In genomic region chr1:11913291-11913690, GRCh38 we compare ENCODE assay signal across 27 cellular contexts. TPM values are rescaled to one million over a fixed set of nuclear protein-coding genes. Genes with fewer than 3 reads are reported as not detected.
DNase-seq lines count a peak whose midpoint lies in the region; ATAC-seq and TF ChIP-seq lines count a peak whose summit lies in the region.
"Had no signal": no experiment of that assay in that cellular context is flagged by ENCODE, and none has a peak within 500 bp of the region (broad histone marks: within the 10 kb centered on the region; RNA-seq: fewer than 3 reads in every experiment).

No MANE protein-coding gene starts in this region.

- TF ChIP-seq CTCF in endodermal cell (conservative IDR thresholded peaks at IDR 0.05) (no peak), nephron (IDR thresholded peaks at IDR 0.05; ENCODE audit: unreplicated experiment in 3 of 3) (no peak)

- H3K9me3 ChIP-seq in BLaER1 (no peaks in the 10 kb centered on the region), endodermal cell (ENCODE audit: control insufficient read depth, low read length) (no peaks in the 10 kb centered on the region)
- H3K9me3 ChIP-seq: Caco-2, spleen, thoracic aorta, vagina had no signal

- ATAC-seq in activated CD8-positive, alpha-beta T cell treated with anti-CD3 and anti-CD28 coated beads, Interleukin-2, amount 10 ng/mL, durations not matched to agents 7 days and 5 days = no peak
- no peak for ATAC-seq in activated naive CD4-positive, alpha-beta T cell treated with anti-CD3 and anti-CD28 coated beads, Interleukin-2, amount 50 U/mL, for 72 hours
- ATAC-seq: activated CD8-positive, alpha-beta memory T cell treated with anti-CD3 and anti-CD28 coated beads, Interleukin-2, amount 10 ng/mL, durations not matched to agents 7 days and 5 days; T-helper 17 cell had no signal

- H3K4me1 Mint-ChIP-seq in endodermal cell = no peaks in the 10 kb centered on the region
- peaks cover 18% of the 10 kb centered on the region for H3K4me1 Mint-ChIP-seq in nephron
- peaks cover 20% of the 10 kb centered on the region for H3K4me1 Mint-ChIP-seq in activated CD8-positive, alpha-beta T cell treated with anti-CD3 and anti-CD28 coated beads, Interleukin-2, amount 10 ng/mL, durations not matched to agents 7 days and 5 days (ENCODE audit: low read depth)

- H3K36me3 Mint-ChIP-seq in endodermal cell (ENCODE audit: low read depth) (peaks cover 5% of the 10 kb centered on the region), nephron (ENCODE audit: low read depth) (no peaks in the 10 kb centered on the region)
- peaks cover 5% of the 10 kb centered on the region for H3K36me3 Mint-ChIP-seq in activated CD8-positive, alpha-beta T cell treated with anti-CD3 and anti-CD28 coated beads, Interleukin-2, amount 10 ng/mL, durations not matched to agents 7 days and 5 days (ENCODE audit: low read depth)
- no peaks in the 10 kb centered on the region for H3K36me3 Mint-ChIP-seq in activated naive CD4-positive, alpha-beta T cell treated with anti-CD3 and anti-CD28 coated beads, Interleukin-2, amount 50 U/mL, for 72 hours
- H3K36me3 Mint-ChIP-seq: activated CD8-positive, alpha-beta memory T cell treated with anti-CD3 and anti-CD28 coated beads, Interleukin-2, amount 10 ng/mL, durations not matched to agents 7 days and 5 days had no signal

- H3K9ac ChIP-seq in BLaER1 = no peak overlapping the region
- H3K9ac ChIP-seq in endodermal cell (ENCODE audit: extremely low read depth, low read length, poor library complexity, severe bottlenecking) = no peak overlapping the region

- peaks cover 37% of the 10 kb centered on the region for H3K4me1 ChIP-seq in BLaER1
- no peaks in the 10 kb centered on the region for H3K4me1 ChIP-seq in endodermal cell (ENCODE audit: control insufficient read depth, insufficient read depth, low read length)

- H3K27ac Mint-ChIP-seq in endodermal cell (no peak overlapping the region), nephron (peak overlapping the region in 2 of 3 experiments; percentile 67 to 81)
- H3K27ac Mint-ChIP-seq in activated CD8-positive, alpha-beta T cell treated with anti-CD3 and anti-CD28 coated beads, Interleukin-2, amount 10 ng/mL, durations not matched to agents 7 days and 5 days = no peak overlapping the region
- H3K27ac Mint-ChIP-seq in activated naive CD4-positive, alpha-beta T cell treated with anti-CD3 and anti-CD28 coated beads, Interleukin-2, amount 50 U/mL, for 72 hours = no peak overlapping the region
- H3K27ac Mint-ChIP-seq: activated CD8-positive, alpha-beta memory T cell treated with anti-CD3 and anti-CD28 coated beads, Interleukin-2, amount 10 ng/mL, durations not matched to agents 7 days and 5 days; activated T-helper 1 cell treated with anti-CD3 and anti-CD28 coated beads, Interleukin-12 subunit alpha, Interleukin-12 subunit beta, Interleukin-2, Interleukin-4 antibody, amounts not matched to agents 30 ng/mL and 10 ng/mL and 1 ng/mL, durations not matched to agents 14 hours and 24 hours and 36 hours; T-helper 17 cell had no signal

- H3K27ac ChIP-seq in BLaER1 (no peak overlapping the region), endodermal cell (ENCODE audit: low read depth, low read length) (no peak overlapping the region)
- H3K27ac ChIP-seq: thoracic aorta, vagina had no signal

- H3K4me3 ChIP-seq in BLaER1 (no peak overlapping the region), H7 (ENCODE audit: insufficient read depth, low read depth, low read length) (no peak overlapping the region), endodermal cell (ENCODE audit: low read length) (no peak overlapping the region)
- H3K4me3 ChIP-seq: spleen, thoracic aorta, vagina had no signal

- H3K9me3 Mint-ChIP-seq in endodermal cell (no peaks in the 10 kb centered on the region), nephron (no peaks in the 10 kb centered on the region)
- H3K9me3 Mint-ChIP-seq in activated CD8-positive, alpha-beta T cell treated with anti-CD3 and anti-CD28 coated beads, Interleukin-2, amount 10 ng/mL, durations not matched to agents 7 days and 5 days (ENCODE audit: insufficient read depth) = no peaks in the 10 kb centered on the region
- no peaks in the 10 kb centered on the region for H3K9me3 Mint-ChIP-seq in activated naive CD4-positive, alpha-beta T cell treated with anti-CD3 and anti-CD28 coated beads, Interleukin-2, amount 50 U/mL, for 72 hours
- H3K9me3 Mint-ChIP-seq: activated T-helper 1 cell treated with anti-CD3 and anti-CD28 coated beads, Interleukin-12 subunit alpha, Interleukin-12 subunit beta, Interleukin-2, Interleukin-4 antibody, amounts not matched to agents 30 ng/mL and 10 ng/mL and 1 ng/mL, durations not matched to agents 14 hours and 24 hours and 36 hours had no signal

- 77% methylated on average over 11 of the region's 11 CpGs for WGBS in endodermal cell (ENCODE audit: insufficient coverage in 1 of 2, insufficient read length in 1 of 2), 2 experiments

- H3K27me3 ChIP-seq in BLaER1 (no peaks in the 10 kb centered on the region), H7 (ENCODE audit: control insufficient read depth, insufficient read depth, low read length) (no peaks in the 10 kb centered on the region), endodermal cell (ENCODE audit: control insufficient read depth, insufficient read depth, low read length, poor library complexity, severe bottlenecking) (no peaks in the 10 kb centered on the region)
- H3K27me3 ChIP-seq: spleen, vagina had no signal

- POLR2A ChIA-PET in activated CD8-positive, alpha-beta T cell treated with anti-CD3 and anti-CD28 coated beads, Interleukin-2, amount 10 ng/mL, durations not matched to agents 7 days and 5 days (lab: Charles Lee) = no interaction called here

- H3K27me3 Mint-ChIP-seq in endodermal cell (ENCODE audit: insufficient read depth) = no peaks in the 10 kb centered on the region
- H3K27me3 Mint-ChIP-seq in nephron (ENCODE audit: low read depth) = peaks cover 3% of the 10 kb centered on the region
- H3K27me3 Mint-ChIP-seq in activated CD8-positive, alpha-beta T cell treated with anti-CD3 and anti-CD28 coated beads, Interleukin-2, amount 10 ng/mL, durations not matched to agents 7 days and 5 days (ENCODE audit: low read depth) = no peaks in the 10 kb centered on the region
- H3K27me3 Mint-ChIP-seq: T-helper 17 cell had no signal

- H3K36me3 ChIP-seq in BLaER1 = peaks cover 15% of the 10 kb centered on the region
- no peaks in the 10 kb centered on the region for H3K36me3 ChIP-seq in H7 (replicated peaks; ENCODE audit: control insufficient read depth, insufficient read depth, low read length)
- no peaks in the 10 kb centered on the region for H3K36me3 ChIP-seq in endodermal cell (ENCODE audit: control insufficient read depth, insufficient read depth, low read length)
- H3K36me3 ChIP-seq: thoracic aorta, vagina had no signal

- CTCF ChIA-PET in activated CD8-positive, alpha-beta T cell treated with anti-CD3 and anti-CD28 coated beads, Interleukin-2, amount 10 ng/mL, durations not matched to agents 7 days and 5 days (lab: Charles Lee) = no interaction called here

- DNase-seq in H7 (peak; percentile 72), endodermal cell (peak; percentile 76), SKM-1 treated with dmso at 0.1 percent for 144 hours (lab: John Stamatoyannopoulos, UW; ENCODE audit: unreplicated experiment) (no peak), NCI-H1436 (lab: John Stamatoyannopoulos, UW) (no peak)
- no peak for DNase-seq in activated CD8-positive, alpha-beta T cell treated with anti-CD3 and anti-CD28 coated beads, Interleukin-2, amount 10 ng/mL, durations not matched to agents 7 days and 5 days
- DNase-seq in activated naive CD4-positive, alpha-beta T cell treated with anti-CD3 and anti-CD28 coated beads, Interleukin-2, amount 50 U/mL, for 72 hours (ENCODE audit: low spot score in 2 of 2) = no peak
- DNase-seq: ACHN; activated CD4-positive, alpha-beta T cell treated with anti-CD3 and anti-CD28 coated beads for 4 hours; activated CD8-positive, alpha-beta memory T cell treated with anti-CD3 and anti-CD28 coated beads, Interleukin-2, amount 10 ng/mL, durations not matched to agents 7 days and 5 days; activated naive CD4-positive, alpha-beta T cell treated with anti-CD3 and anti-CD28 coated beads, Interleukin-2, amount 50 U/mL, for 16 hours; Caco-2; KBM-7; kidney; mammary epithelial cell; NCI-H1694 treated with DMSO at 0.1 percent for 48 hours; spleen; stimulated activated CD4-positive, alpha-beta T cell treated with anti-CD3 and anti-CD28 coated beads, Interleukin-4, amount 100 ng/mL, for 1 hour; stimulated activated naive CD4-positive, alpha-beta T cell; T-helper 17 cell had no signal

- peaks cover 20% of the 10 kb centered on the region for H4K20me1 ChIP-seq in BLaER1

- peak overlapping the region; percentile 70 for H3K4me2 ChIP-seq in BLaER1

- H3K4me3 Mint-ChIP-seq in endodermal cell (no peak overlapping the region), nephron (peak overlapping the region in 1 of 3 experiments; percentile 29)
- H3K4me3 Mint-ChIP-seq in activated CD8-positive, alpha-beta T cell treated with anti-CD3 and anti-CD28 coated beads, Interleukin-2, amount 10 ng/mL, durations not matched to agents 7 days and 5 days = no peak overlapping the region
- H3K4me3 Mint-ChIP-seq: activated CD8-positive, alpha-beta memory T cell treated with anti-CD3 and anti-CD28 coated beads, Interleukin-2, amount 10 ng/mL, durations not matched to agents 7 days and 5 days; activated T-helper 1 cell treated with anti-CD3 and anti-CD28 coated beads, Interleukin-12 subunit alpha, Interleukin-12 subunit beta, Interleukin-2, Interleukin-4 antibody, amounts not matched to agents 30 ng/mL and 10 ng/mL and 1 ng/mL, durations not matched to agents 14 hours and 24 hours and 36 hours; T-helper 17 cell had no signal

RNA-seq across cellular contexts. Expression of gene KIAA2013, which starts 12.9 kb away (rescaled TPM):
- total RNA-seq in H7 (2014; rRNA removed; shearing (Covaris generic)) = 105 and 113 TPM in 2 replicates
- total RNA-seq in endodermal cell = 10 to 100 TPM; 36.2 to 36.7 TPM
- polyA plus RNA-seq in endodermal cell (2013, experiment 1 of 2) = 34.1 TPM
- polyA plus RNA-seq in endodermal cell (2013, experiment 2 of 2) = 32.3 TPM
- 10 to 100 TPM; 37.4 to 39.7 TPM for total RNA-seq in activated CD8-positive, alpha-beta T cell treated with anti-CD3 and anti-CD28 coated beads, Interleukin-2, amount 10 ng/mL, durations not matched to agents 7 days and 5 days
- total RNA-seq in activated naive CD4-positive, alpha-beta T cell treated with anti-CD3 and anti-CD28 coated beads, Interleukin-2, amount 50 U/mL, for 72 hours = 10 to 100 TPM; 16.3 to 24.9 TPM

RNA-seq across cellular contexts. Expression of gene PLOD1, which starts 21.2 kb away (rescaled TPM):
- 90.7 and 103 TPM in 2 replicates for total RNA-seq in H7 (2014; rRNA removed; shearing (Covaris generic))
- total RNA-seq in endodermal cell = 10 to 100 TPM; 71.5 to 81.8 TPM
- 66.4 TPM for polyA plus RNA-seq in endodermal cell (2013, experiment 1 of 2)
- 62.0 TPM for polyA plus RNA-seq in endodermal cell (2013, experiment 2 of 2)
- total RNA-seq in activated CD8-positive, alpha-beta T cell treated with anti-CD3 and anti-CD28 coated beads, Interleukin-2, amount 10 ng/mL, durations not matched to agents 7 days and 5 days = 10 to 100 TPM; 25.0 to 26.1 TPM
- 10 to 100 TPM; 17.9 to 32.8 TPM for total RNA-seq in activated naive CD4-positive, alpha-beta T cell treated with anti-CD3 and anti-CD28 coated beads, Interleukin-2, amount 50 U/mL, for 72 hours

RNA-seq across cellular contexts. Expression of gene NPPB, which starts 54.5 kb away (rescaled TPM):
- total RNA-seq in H7 (2014; rRNA removed; shearing (Covaris generic)) = 1.5 and 20.3 TPM in 2 replicates
- total RNA-seq in endodermal cell = 10 to 100 TPM; 45.8 to 51.9 TPM
- polyA plus RNA-seq in endodermal cell (2013, experiment 1 of 2) = 110 TPM
- polyA plus RNA-seq in endodermal cell (2013, experiment 2 of 2) = 184 TPM
- not detected for total RNA-seq in activated CD8-positive, alpha-beta T cell treated with anti-CD3 and anti-CD28 coated beads, Interleukin-2, amount 10 ng/mL, durations not matched to agents 7 days and 5 days
- not detected for total RNA-seq in activated naive CD4-positive, alpha-beta T cell treated with anti-CD3 and anti-CD28 coated beads, Interleukin-2, amount 50 U/mL, for 72 hours
- total RNA-seq: activated CD8-positive, alpha-beta memory T cell treated with anti-CD3 and anti-CD28 coated beads, Interleukin-2, amount 10 ng/mL, durations not matched to agents 7 days and 5 days; activated T-helper 1 cell treated with anti-CD3 and anti-CD28 coated beads, Interleukin-12 subunit alpha, Interleukin-12 subunit beta, Interleukin-2, Interleukin-4 antibody, amounts not matched to agents 30 ng/mL and 10 ng/mL and 1 ng/mL, durations not matched to agents 14 hours and 24 hours and 36 hours; fibroblast of lung; kidney; RPMI7951; SK-MEL-5; spleen; T-helper 17 cell; thoracic aorta; vagina had no signal
- polyA plus RNA-seq: fibroblast of lung, mammary epithelial cell had no signal

Comparison
In these comparisons a context has a peak if more than half of its experiments do, and no peak if none do; other contexts are left out.
1. DNase-seq: peak in H7 (single experiment) and endodermal cell (single experiment); none in activated CD8-positive, alpha-beta T cell treated with anti-CD3 and anti-CD28 coated beads, Interleukin-2, amount 10 ng/mL, durations not matched to agents 7 days and 5 days (single experiment), SKM-1 treated with dmso at 0.1 percent for 144 hours (single experiment), activated naive CD4-positive, alpha-beta T cell treated with anti-CD3 and anti-CD28 coated beads, Interleukin-2, amount 50 U/mL, for 72 hours (0 of 2) and NCI-H1436 (single experiment).
2. H3K27ac Mint-ChIP-seq: peak in nephron (2 of 3); none in endodermal cell (single experiment), activated CD8-positive, alpha-beta T cell treated with anti-CD3 and anti-CD28 coated beads, Interleukin-2, amount 10 ng/mL, durations not matched to agents 7 days and 5 days (single experiment) and activated naive CD4-positive, alpha-beta T cell treated with anti-CD3 and anti-CD28 coated beads, Interleukin-2, amount 50 U/mL, for 72 hours (0 of 2).